12 cellular contexts compared by ENCODE assay signal in genomic region chr3:31106912-31107311, GRCh38.
DNase-seq lines count a peak whose midpoint lies in the region; ATAC-seq and TF ChIP-seq lines count a peak whose summit lies in the region.
"Had no signal": no experiment of that assay in that cellular context is flagged by ENCODE, and none has a peak within 500 bp of the region (broad histone marks: within the 10 kb centered on the region; RNA-seq: fewer than 3 reads in every experiment).

No MANE protein-coding gene starts in this region.

- H3K27ac Mint-ChIP-seq in MCF 10A (ENCODE audit: low read depth, unreplicated experiment) = peak overlapping the region; percentile 72
- H3K27ac Mint-ChIP-seq: activated CD4-positive, alpha-beta T cell treated with anti-CD3 and anti-CD28 coated beads, Interleukin-2, amount 10 ng/mL, durations not matched to agents 7 days and 5 days had no signal

- H3K23ac ChIP-seq in trophoblast cell (ENCODE audit: low read length) = no peak overlapping the region

- no peak for TF ChIP-seq CTCF in MCF 10A (IDR thresholded peaks at IDR 0.05; ENCODE audit: unreplicated experiment)
- TF ChIP-seq CTCF in breast epithelium (IDR thresholded peaks at IDR 0.05) = no peak
- no peak for TF ChIP-seq CTCF in dorsolateral prefrontal cortex (IDR thresholded peaks at IDR 0.05 in 54 of 56, conservative IDR thresholded peaks at IDR 0.05 in 2 of 56; ENCODE audit: low read depth in 1 of 56, partially characterized antibody in 56 of 56)

- no peak overlapping the region for H3K4ac ChIP-seq in trophoblast cell (ENCODE audit: low read depth, low read length)

- no peak overlapping the region for H2BK5ac ChIP-seq in trophoblast cell (ENCODE audit: low read depth, low read length, poor library complexity)

- peak overlapping the region; percentile 25 for H2BK120ac ChIP-seq in trophoblast cell (ENCODE audit: insufficient read depth, low read length, poor library complexity)

- peaks cover 5% of the 10 kb centered on the region for H3K9me3 Mint-ChIP-seq in MCF 10A (ENCODE audit: unreplicated experiment)

- H3K18ac ChIP-seq in trophoblast cell (ENCODE audit: low read length) = no peak overlapping the region

- H2AFZ ChIP-seq in trophoblast cell (ENCODE audit: insufficient read depth, low read length, poor library complexity) = no peak overlapping the region

- H2BK12ac ChIP-seq in trophoblast cell (ENCODE audit: low read length) = no peak overlapping the region

- no peaks in the 10 kb centered on the region for H3K4me1 ChIP-seq in breast epithelium
- H3K4me1 ChIP-seq in trophoblast cell (ENCODE audit: control insufficient read depth in 1 of 2, insufficient read depth in 2 of 2, low read length in 2 of 2) = peaks cover 3 to 7% of the 10 kb centered on the region in 2 experiments

- no peak overlapping the region for H2AK5ac ChIP-seq in trophoblast cell (ENCODE audit: low read length)

- H3K27me3 Mint-ChIP-seq in MCF 10A (ENCODE audit: insufficient read depth, unreplicated experiment) = no peaks in the 10 kb centered on the region
- H3K27me3 Mint-ChIP-seq: activated CD4-positive, alpha-beta T cell treated with anti-CD3 and anti-CD28 coated beads, Interleukin-2, amount 10 ng/mL, durations not matched to agents 7 days and 5 days; naive thymus-derived CD4-positive, alpha-beta T cell had no signal

- H3K27me3 ChIP-seq in breast epithelium (no peaks in the 10 kb centered on the region), trophoblast cell (ENCODE audit: insufficient read depth, low read length) (no peaks in the 10 kb centered on the region), dorsolateral prefrontal cortex (peaks cover 0 to 7% (median 0%) of the 10 kb centered on the region in 45 donors)

- H3K36me3 ChIP-seq in breast epithelium = no peaks in the 10 kb centered on the region
- no peaks in the 10 kb centered on the region for H3K36me3 ChIP-seq in trophoblast cell (ENCODE audit: control insufficient read depth in 1 of 2, insufficient read depth in 2 of 2, low read length in 2 of 2)

- no CpG with 5 or more reads among the region's 2 CpGs for WGBS in trophoblast cell (ENCODE audit: extremely low coverage, insufficient coverage, insufficient read length)

- no peak overlapping the region for H3K4me2 ChIP-seq in trophoblast cell (ENCODE audit: low read length)

- no peak overlapping the region for H3K14ac ChIP-seq in trophoblast cell (ENCODE audit: low read length)

- no peaks in the 10 kb centered on the region for H3K79me2 ChIP-seq in trophoblast cell (ENCODE audit: control insufficient read depth, insufficient read depth, low read length, poor library complexity)

- no peak overlapping the region for H4K12ac ChIP-seq in trophoblast cell (ENCODE audit: low read depth, low read length)

- intact Hi-C loops in MCF 10A (cut with micrococcal nuclease) (loop anchor here (1.0 to 2.0 kb wide), 2 partner anchors 30 to 40 kb away; no protein-coding TSS in a partner anchor), breast epithelium (cut with DNase I; ENCODE audit: low total_unique reads) (no loop called here), dorsolateral prefrontal cortex (cut with DNase I) (no loop called here)

- H3K79me1 ChIP-seq in trophoblast cell (ENCODE audit: low read length) = peaks cover 4% of the 10 kb centered on the region

- ATAC-seq in HG02642 (IDR thresholded peaks at IDR 0.05; ENCODE audit: poor library complexity, unreplicated experiment) (peak; percentile 92), HG03571 (IDR thresholded peaks at IDR 0.05; ENCODE audit: unreplicated experiment) (peak; percentile 87)
- ATAC-seq: naive thymus-derived CD4-positive, alpha-beta T cell; Panc1 had no signal

- H3K9me3 ChIP-seq in breast epithelium (no peaks in the 10 kb centered on the region), trophoblast cell (ENCODE audit: insufficient read depth, low read depth, low read length) (no peaks in the 10 kb centered on the region)

- H3K9ac ChIP-seq in trophoblast cell (ENCODE audit: low read length) = no peak overlapping the region

- DNase-seq in MCF 10A (ENCODE audit: unreplicated experiment) (peak; percentile 57), breast epithelium (ENCODE audit: low spot score in 2 of 2) (no peak), trophoblast cell (peak in 1 of 2 donors; percentile 28), SKM-1 treated with dmso at 0.1 percent for 144 hours (lab: John Stamatoyannopoulos, UW; ENCODE audit: unreplicated experiment) (no peak), dorsolateral prefrontal cortex (no peak), DMS53 (lab: John Stamatoyannopoulos, UW) (no peak)
- DNase-seq: activated CD4-positive, alpha-beta T cell treated with anti-CD3 and anti-CD28 coated beads, Interleukin-2, amount 10 ng/mL, durations not matched to agents 7 days and 5 days; caudate nucleus; naive thymus-derived CD4-positive, alpha-beta T cell had no signal

- CTCF ChIA-PET in MCF 10A (lab: Yijun Ruan, JAX) = interaction anchor here (0.5 to 2.9 kb wide), 7 partner anchors 28 to 349 kb away, joined by 3 to 10 read pairs (median 3); no protein-coding TSS in a partner anchor

- H3K36me3 Mint-ChIP-seq in MCF 10A (ENCODE audit: insufficient read depth, unreplicated experiment) = peaks cover 4% of the 10 kb centered on the region

- no peak overlapping the region for H3K27ac ChIP-seq in breast epithelium
- H3K27ac ChIP-seq in trophoblast cell (ENCODE audit: low read depth, low read length) = no peak overlapping the region
- H3K27ac ChIP-seq in dorsolateral prefrontal cortex = no peak overlapping the region

- H4K91ac ChIP-seq in trophoblast cell (ENCODE audit: low read depth, low read length) = no peak overlapping the region

- POLR2A ChIA-PET in MCF 10A (lab: Yijun Ruan, JAX) = interaction anchor here (0.9 to 4.3 kb wide), 8 partner anchors 25 to 426 kb away, joined by 3 to 46 read pairs (median 11); partner anchors contain the start of gene STT3B

- no peak overlapping the region for H4K8ac ChIP-seq in trophoblast cell (ENCODE audit: low read depth, low read length)

- peak overlapping the region; percentile 24 for H3K4me3 Mint-ChIP-seq in MCF 10A (ENCODE audit: unreplicated experiment)
- H3K4me3 Mint-ChIP-seq: activated CD4-positive, alpha-beta T cell treated with anti-CD3 and anti-CD28 coated beads, Interleukin-2, amount 10 ng/mL, durations not matched to agents 7 days and 5 days; naive thymus-derived CD4-positive, alpha-beta T cell had no signal

- H3K4me1 Mint-ChIP-seq in MCF 10A (ENCODE audit: insufficient read depth, unreplicated experiment) = peaks cover 41% of the 10 kb centered on the region

- TF ChIP-seq POLR2A in breast epithelium (IDR thresholded peaks at IDR 0.05) = no peak

- H3K4me3 ChIP-seq in breast epithelium (no peak overlapping the region), trophoblast cell (ENCODE audit: low read depth, low read length) (no peak overlapping the region), dorsolateral prefrontal cortex (no peak overlapping the region)

- no TSS peak for BruUV-seq in MCF 10A (replicated peaks; lab: Mats Ljungman, UMichigan)
